In genomic region chr9:127989094-127989493, GRCh38 we compare ENCODE assay signal across 25 cellular contexts. TPM values are rescaled to one million over a fixed set of nuclear protein-coding genes. Genes with fewer than 3 reads are reported as not detected.
DNase-seq lines count a peak whose midpoint lies in the region; ATAC-seq and TF ChIP-seq lines count a peak whose summit lies in the region.
"Had no signal": no experiment of that assay in that cellular context is flagged by ENCODE, and none has a peak within 500 bp of the region (broad histone marks: within the 10 kb centered on the region; RNA-seq: fewer than 3 reads in every experiment).

No MANE protein-coding gene starts in this region.

- H3K14ac ChIP-seq in IMR-90 (replicated peaks; ENCODE audit: low read depth, low read length), result no peak overlapping the region

- no peaks in the 10 kb centered on the region for H3K9me3 Mint-ChIP-seq in memory B cell
- no peaks in the 10 kb centered on the region for H3K9me3 Mint-ChIP-seq in stimulated activated naive B cell treated with anti-CD40 and anti-IgM and Interleukin-4, amounts not matched to agents 10 μg/mL and 1 μg/mL and 100 μg/mL, for 72 hours
- no peaks in the 10 kb centered on the region for H3K9me3 Mint-ChIP-seq in nephron progenitor cell
- H3K9me3 Mint-ChIP-seq in activated naive CD8-positive, alpha-beta T cell treated with anti-CD3 and anti-CD28 coated beads for 36 hours, result no peaks in the 10 kb centered on the region
- H3K9me3 Mint-ChIP-seq: activated naive CD8-positive, alpha-beta T cell treated with anti-CD3 and anti-CD28 coated beads, Interleukin-2, amount 10 ng/mL, durations not matched to agents 7 days and 5 days; central memory CD8-positive, alpha-beta T cell had no signal

- H3K4me1 ChIP-seq in IMR-90 (ENCODE audit: control insufficient read depth, insufficient read depth, low read length) (no peaks in the 10 kb centered on the region), body of pancreas (peaks cover 55% of the 10 kb centered on the region)
- H3K4me1 ChIP-seq: HAP-1, lower lobe of right lung, prostate gland, upper lobe of left lung had no signal

- BruUV-seq in IMR-90 (replicated peaks; lab: Mats Ljungman, UMichigan), result no TSS peak

- H2BK20ac ChIP-seq in IMR-90 (ENCODE audit: low read depth, low read length), result no peak overlapping the region

- DNase-seq in IMR-90 (no peak), body of pancreas (peak in 3 of 4 donors; percentile 18 to 33 (median 26)), memory B cell (ENCODE audit: low spot score in 2 of 2) (no peak), nephron progenitor cell (no peak), HuH-7 (ENCODE audit: low spot score) (no peak)
- DNase-seq in stimulated activated naive B cell treated with anti-CD40 and anti-IgM and Interleukin-4, amounts not matched to agents 10 μg/mL and 1 μg/mL and 100 μg/mL, for 72 hours, result no peak
- DNase-seq in activated naive CD8-positive, alpha-beta T cell treated with anti-CD3 and anti-CD28 coated beads for 36 hours, result no peak
- DNase-seq: activated CD4-positive, alpha-beta T cell treated with anti-CD3 and anti-CD28 coated beads for 4 hours; activated CD8-positive, alpha-beta memory T cell treated with anti-CD3 and anti-CD28 coated beads for 24 hours; activated effector memory CD4-positive, alpha-beta T cell treated with anti-CD3 and anti-CD28 coated beads, Interleukin-2, amount 50 U/mL, for 16 hours; activated naive CD8-positive, alpha-beta T cell treated with anti-CD3 and anti-CD28 coated beads, Interleukin-2, amount 10 ng/mL, durations not matched to agents 7 days and 5 days; activated T-cell treated with anti-CD3 and anti-CD28 coated beads, Interleukin-2, amount 50 U/mL, for 1 hour; C1 segment of cervical spinal cord; Caco-2; dermis blood vessel endothelial cell; lower lobe of right lung; NCI-H1436; NCI-H774; SK-N-SH; T-helper 2 cell; upper lobe of left lung had no signal

- H3K27me3 ChIP-seq in IMR-90 (ENCODE audit: control insufficient read depth, insufficient read depth, low read length) (no peaks in the 10 kb centered on the region), body of pancreas (no peaks in the 10 kb centered on the region)
- H3K27me3 ChIP-seq: upper lobe of left lung had no signal

- H3K9me1 ChIP-seq in IMR-90 (ENCODE audit: insufficient read depth, low read length), result no peaks in the 10 kb centered on the region

- no peak for ATAC-seq in IMR-90 (ENCODE audit: low read depth)
- ATAC-seq in body of pancreas, result no peak
- no peak for ATAC-seq in memory B cell (ENCODE audit: low read depth)
- ATAC-seq in stimulated activated naive B cell treated with anti-CD40 and anti-IgM and Interleukin-4, amounts not matched to agents 10 μg/mL and 1 μg/mL and 100 μg/mL, for 72 hours (replicated peaks), result no peak
- ATAC-seq: lower lobe of right lung had no signal

- H3K79me1 ChIP-seq in IMR-90 (ENCODE audit: low read depth in 1 of 2, low read length in 2 of 2), result no peaks in the 10 kb centered on the region

- H2AFZ ChIP-seq in IMR-90 (replicated peaks; ENCODE audit: low read length, poor library complexity), result no peak overlapping the region

- H3K36me3 Mint-ChIP-seq in memory B cell (no peaks in the 10 kb centered on the region), nephron progenitor cell (ENCODE audit: low read depth) (no peaks in the 10 kb centered on the region)
- no peaks in the 10 kb centered on the region for H3K36me3 Mint-ChIP-seq in stimulated activated naive B cell treated with anti-CD40 and anti-IgM and Interleukin-4, amounts not matched to agents 10 μg/mL and 1 μg/mL and 100 μg/mL, for 72 hours
- no peaks in the 10 kb centered on the region for H3K36me3 Mint-ChIP-seq in activated naive CD8-positive, alpha-beta T cell treated with anti-CD3 and anti-CD28 coated beads for 36 hours
- H3K36me3 Mint-ChIP-seq: activated naive CD8-positive, alpha-beta T cell treated with anti-CD3 and anti-CD28 coated beads, Interleukin-2, amount 10 ng/mL, durations not matched to agents 7 days and 5 days had no signal

- H2AK5ac ChIP-seq in IMR-90 (ENCODE audit: low read depth, low read length), result no peak overlapping the region

- H2AK9ac ChIP-seq in IMR-90 (replicated peaks; ENCODE audit: low read depth, low read length, poor library complexity), result peak overlapping the region; percentile 52

- CTCF ChIA-PET in IMR-90 (lab: Yijun Ruan, JAX), result no interaction called here

- no peak overlapping the region for H2BK5ac ChIP-seq in IMR-90 (ENCODE audit: low read depth, low read length, poor library complexity, severe bottlenecking)

- H3K4me3 ChIP-seq in IMR-90 (ENCODE audit: insufficient read depth, low read depth, low read length) (no peak overlapping the region), body of pancreas (no peak overlapping the region)
- H3K4me3 ChIP-seq: HAP-1, lower lobe of right lung, prostate gland, upper lobe of left lung had no signal

- 80% methylated on average over 1 of the region's 4 CpGs; no CpG with 5 or more reads in 1 of the 2 experiments for WGBS in IMR-90 (ENCODE audit: extremely low coverage in 2 of 2, insufficient read length in 1 of 2), 2 experiments
- 52 to 100% methylated on average over 1 to 4 of the region's 4 CpGs for WGBS in body of pancreas, 2 donors

- H3K18ac ChIP-seq in IMR-90 (ENCODE audit: low read depth, low read length), result no peak overlapping the region

- dilution Hi-C loops in IMR-90 (cut with HindIII; ENCODE audit: low sequenced_read_pairs, unreplicated experiment), result no loop called here

- no peak overlapping the region for H2BK120ac ChIP-seq in IMR-90 (ENCODE audit: low read depth, low read length)

- no peak overlapping the region for H4K5ac ChIP-seq in IMR-90 (ENCODE audit: low read depth, low read length)

- no peaks in the 10 kb centered on the region for H4K20me1 ChIP-seq in IMR-90 (ENCODE audit: insufficient read depth, low read length)

- no peak overlapping the region for H3K4ac ChIP-seq in IMR-90 (ENCODE audit: low read depth, low read length)

- no peak overlapping the region for H4K8ac ChIP-seq in IMR-90 (ENCODE audit: low read depth in 2 of 2, low read length in 2 of 2)

- no peaks in the 10 kb centered on the region for H3K9me3 ChIP-seq in IMR-90 (ENCODE audit: control insufficient read depth, insufficient read depth, low read length)
- H3K9me3 ChIP-seq in body of pancreas, result no peaks in the 10 kb centered on the region
- H3K9me3 ChIP-seq: Caco-2, HAP-1, lower lobe of right lung, prostate gland, SK-N-SH, upper lobe of left lung had no signal

- H3K4me1 Mint-ChIP-seq in memory B cell (peaks cover 42% of the 10 kb centered on the region), nephron progenitor cell (peaks cover 7% of the 10 kb centered on the region)
- H3K4me1 Mint-ChIP-seq in stimulated activated naive B cell treated with anti-CD40 and anti-IgM and Interleukin-4, amounts not matched to agents 10 μg/mL and 1 μg/mL and 100 μg/mL, for 72 hours, result peaks cover 34 to 51% of the 10 kb centered on the region in 2 donors
- peaks cover 29% of the 10 kb centered on the region for H3K4me1 Mint-ChIP-seq in activated naive CD8-positive, alpha-beta T cell treated with anti-CD3 and anti-CD28 coated beads for 36 hours

- H3K27ac ChIP-seq in IMR-90 (ENCODE audit: insufficient read depth, low read length), result no peak overlapping the region
- H3K27ac ChIP-seq in body of pancreas, result peak overlapping the region in 3 of 4 donors; percentile 86 to 92 (median 91)
- H3K27ac ChIP-seq: lower lobe of right lung, prostate gland, RWPE1, upper lobe of left lung had no signal

- no peak overlapping the region for H4K91ac ChIP-seq in IMR-90 (ENCODE audit: insufficient read depth, low read depth, low read length)

- no peak overlapping the region for H3K9ac ChIP-seq in IMR-90 (ENCODE audit: low read depth, low read length)
- H3K9ac ChIP-seq: SK-N-SH had no signal

- TF ChIP-seq POLR2A in IMR-90 (IDR thresholded peaks at IDR 0.05; ENCODE audit: low read depth, low read length), result no peak
- TF ChIP-seq POLR2A in body of pancreas (IDR thresholded peaks at IDR 0.05), result no peak

- no peak for TF ChIP-seq RAD21 in IMR-90 (IDR thresholded peaks at IDR 0.05; ENCODE audit: low read length)

- H3K36me3 ChIP-seq in IMR-90 (ENCODE audit: control insufficient read depth, insufficient read depth, low read length), result no peaks in the 10 kb centered on the region
- no peaks in the 10 kb centered on the region for H3K36me3 ChIP-seq in body of pancreas (replicated peaks in 1 of 2; ENCODE audit: insufficient read depth in 1 of 2, low read depth in 2 of 2)
- H3K36me3 ChIP-seq: HAP-1, lower lobe of right lung, prostate gland, upper lobe of left lung had no signal

- no peak overlapping the region for H2BK15ac ChIP-seq in IMR-90 (ENCODE audit: low read depth, low read length)

- intact Hi-C loops in IMR-90 (cut with micrococcal nuclease), result no loop called here
- intact Hi-C loops in body of pancreas (cut with DNase I), result no loop called here

- POLR2A ChIA-PET in IMR-90 (lab: Charles Lee; ENCODE audit: unreplicated experiment), result no interaction called here

- TF ChIP-seq CTCF in IMR-90 (conservative IDR thresholded peaks at IDR 0.05; ENCODE audit: low read depth, low read length) (no peak), body of pancreas (IDR thresholded peaks at IDR 0.05) (no peak), nephron progenitor cell (IDR thresholded peaks at IDR 0.05) (no peak)

- H3K4me2 ChIP-seq in IMR-90 (ENCODE audit: low read depth, low read length), result no peak overlapping the region
- H3K4me2 ChIP-seq: SK-N-SH had no signal

- H3K27me3 Mint-ChIP-seq in memory B cell (no peaks in the 10 kb centered on the region), nephron progenitor cell (ENCODE audit: low read depth, poor library complexity) (peaks cover 22% of the 10 kb centered on the region)
- H3K27me3 Mint-ChIP-seq in stimulated activated naive B cell treated with anti-CD40 and anti-IgM and Interleukin-4, amounts not matched to agents 10 μg/mL and 1 μg/mL and 100 μg/mL, for 72 hours, result no peaks in the 10 kb centered on the region
- H3K27me3 Mint-ChIP-seq in activated naive CD8-positive, alpha-beta T cell treated with anti-CD3 and anti-CD28 coated beads for 36 hours, result no peaks in the 10 kb centered on the region
- H3K27me3 Mint-ChIP-seq: central memory CD8-positive, alpha-beta T cell had no signal

- H3K27ac Mint-ChIP-seq in memory B cell, result peak overlapping the region; percentile 93
- peak overlapping the region; percentile 1 for H3K27ac Mint-ChIP-seq in stimulated activated naive B cell treated with anti-CD40 and anti-IgM and Interleukin-4, amounts not matched to agents 10 μg/mL and 1 μg/mL and 100 μg/mL, for 72 hours
- no peak overlapping the region for H3K27ac Mint-ChIP-seq in nephron progenitor cell
- H3K27ac Mint-ChIP-seq in activated naive CD8-positive, alpha-beta T cell treated with anti-CD3 and anti-CD28 coated beads for 36 hours, result no peak overlapping the region
- H3K27ac Mint-ChIP-seq: activated naive CD8-positive, alpha-beta T cell treated with anti-CD3 and anti-CD28 coated beads, Interleukin-2, amount 10 ng/mL, durations not matched to agents 7 days and 5 days had no signal

- H3K56ac ChIP-seq in IMR-90 (ENCODE audit: extremely low read depth, insufficient read depth, low read length), result no peak overlapping the region

- in situ Hi-C loops in IMR-90 (cut with MboI; ENCODE audit: low sequenced_read_pairs), result no loop called here

- H3K23ac ChIP-seq in IMR-90 (ENCODE audit: low read depth, low read length), result no peak overlapping the region

- no peak overlapping the region for H3K4me3 Mint-ChIP-seq in memory B cell
- H3K4me3 Mint-ChIP-seq in stimulated activated naive B cell treated with anti-CD40 and anti-IgM and Interleukin-4, amounts not matched to agents 10 μg/mL and 1 μg/mL and 100 μg/mL, for 72 hours, result no peak overlapping the region
- H3K4me3 Mint-ChIP-seq in nephron progenitor cell, result no peak overlapping the region
- H3K4me3 Mint-ChIP-seq in activated naive CD8-positive, alpha-beta T cell treated with anti-CD3 and anti-CD28 coated beads for 36 hours, result no peak overlapping the region
- H3K4me3 Mint-ChIP-seq: activated naive CD8-positive, alpha-beta T cell treated with anti-CD3 and anti-CD28 coated beads, Interleukin-2, amount 10 ng/mL, durations not matched to agents 7 days and 5 days; central memory CD8-positive, alpha-beta T cell had no signal

RNA-seq across cellular contexts. Expression of gene EEIG1, which starts 8.3 kb away (rescaled TPM):
- total RNA-seq in IMR-90 (2012; rRNA removed), result 1.1 TPM in 2 replicates
- 17.5 and 23.2 TPM in 2 replicates for polyA plus RNA-seq in IMR-90 (2012; rRNA removed)
- 10.6 and 14.3 TPM in 2 replicates for polyA plus RNA-seq in IMR-90 (2012; cell fraction: cytosol; rRNA removed)
- polyA plus RNA-seq in IMR-90 (2012; cell fraction: nucleus; rRNA removed; ENCODE audit: low replicate concordance), result 21.3 and 38.9 TPM in 2 replicates
- total RNA-seq in body of pancreas, result 10 to 100 TPM; 41.9 to 42.0 TPM
- total RNA-seq in activated naive CD8-positive, alpha-beta T cell treated with anti-CD3 and anti-CD28 coated beads for 36 hours, result 10 to 100 TPM; 77.2 to 83.8 TPM

RNA-seq across cellular contexts. Expression of gene DPM2, which starts 51.4 kb away (rescaled TPM):
- total RNA-seq in IMR-90 (2012; rRNA removed), result 10.8 TPM in 2 replicates
- 60.6 and 60.9 TPM in 2 replicates for polyA plus RNA-seq in IMR-90 (2012; rRNA removed)
- polyA plus RNA-seq in IMR-90 (2012; cell fraction: cytosol; rRNA removed), result 40.8 and 52.3 TPM in 2 replicates
- 40.3 and 50.7 TPM in 2 replicates for polyA plus RNA-seq in IMR-90 (2012; cell fraction: nucleus; rRNA removed; ENCODE audit: low replicate concordance)
- 10 to 100 TPM; 23.3 to 39.9 TPM for total RNA-seq in body of pancreas
- total RNA-seq in activated naive CD8-positive, alpha-beta T cell treated with anti-CD3 and anti-CD28 coated beads for 36 hours, result 10 to 100 TPM; 55.4 to 57.6 TPM

RNA-seq across cellular contexts. Expression of gene PIP5KL1, which starts 58.5 kb away (rescaled TPM):
- 0.28 and 0.36 TPM in 2 replicates for total RNA-seq in IMR-90 (2012; rRNA removed)
- 2.7 and 3.6 TPM in 2 replicates for polyA plus RNA-seq in IMR-90 (2012; rRNA removed)
- 2.5 and 3.4 TPM in 2 replicates for polyA plus RNA-seq in IMR-90 (2012; cell fraction: cytosol; rRNA removed)
- 22.0 and 36.8 TPM in 2 replicates for polyA plus RNA-seq in IMR-90 (2012; cell fraction: nucleus; rRNA removed; ENCODE audit: low replicate concordance)
- total RNA-seq in body of pancreas, result 1 to 10 TPM; 1.3 to 2.6 TPM
- total RNA-seq in activated naive CD8-positive, alpha-beta T cell treated with anti-CD3 and anti-CD28 coated beads for 36 hours, result 1 to 10 TPM; 2.3 to 3.2 TPM

Comparison
In these comparisons a context has a peak if more than half of its experiments do, and no peak if none do; other contexts are left out.
1. DNase-seq: peak in body of pancreas (3 of 4); none in IMR-90 (single experiment), memory B cell (0 of 2), stimulated activated naive B cell treated with anti-CD40 and anti-IgM and Interleukin-4, amounts not matched to agents 10 μg/mL and 1 μg/mL and 100 μg/mL, for 72 hours (single experiment), nephron progenitor cell (single experiment), HuH-7 (single experiment) and activated naive CD8-positive, alpha-beta T cell treated with anti-CD3 and anti-CD28 coated beads for 36 hours (single experiment).
2. H3K27ac Mint-ChIP-seq: peak in memory B cell (single experiment) and stimulated activated naive B cell treated with anti-CD40 and anti-IgM and Interleukin-4, amounts not matched to agents 10 μg/mL and 1 μg/mL and 100 μg/mL, for 72 hours (single experiment); none in nephron progenitor cell (single experiment) and activated naive CD8-positive, alpha-beta T cell treated with anti-CD3 and anti-CD28 coated beads for 36 hours (single experiment).
3. RNA of gene EEIG1, which starts 8.3 kb away (total RNA-seq): 77.2 to 83.8 TPM in activated naive CD8-positive, alpha-beta T cell treated with anti-CD3 and anti-CD28 coated beads for 36 hours and 41.9 to 42.0 TPM in body of pancreas; 1.1 TPM in IMR-90; every median in the first group is over 10 times any median in the second.